In genomic region chr11:59560290-59560701, GRCh38 we compare ENCODE assay signal across 8 cellular contexts. TPM values are rescaled to one million over a fixed set of nuclear protein-coding genes. Genes with fewer than 3 reads are reported as not detected.
DNase-seq lines count a peak whose midpoint lies in the region; ATAC-seq lines count a peak whose summit lies in the region.

No MANE protein-coding gene starts in this region.

- H3K27me3 ChIP-seq in mesendoderm (ENCODE audit: insufficient read depth, low read length, poor library complexity): no peaks in the 10 kb centered on the region

- H3K23ac ChIP-seq in mesendoderm (ENCODE audit: low read length): no peak overlapping the region

- peaks cover 3% of the 10 kb centered on the region for H3K36me3 Mint-ChIP-seq in activated CD4-positive, alpha-beta memory T cell treated with anti-CD3 and anti-CD28 coated beads, Interleukin-2, amount 10 ng/mL, durations not matched to agents 7 days and 5 days (ENCODE audit: low read depth)
- H3K36me3 Mint-ChIP-seq in effector memory CD8-positive, alpha-beta T cell (ENCODE audit: insufficient read depth): peaks cover 60% of the 10 kb centered on the region

- POLR2A ChIA-PET in activated CD4-positive, alpha-beta memory T cell treated with anti-CD3 and anti-CD28 coated beads, Interleukin-2, amount 10 ng/mL, durations not matched to agents 7 days and 5 days (lab: Charles Lee): interaction anchor here (1.8 to 3.5 kb wide), 4 partner anchors 11 to 109 kb away, joined by 4 to 27 read pairs (median 16); partner anchors contain the start of genes OSBP and PATL1

- no peak overlapping the region for H3K4ac ChIP-seq in mesendoderm (ENCODE audit: low read depth, low read length)

- H3K36me3 ChIP-seq in mesendoderm (ENCODE audit: control insufficient read depth, insufficient read depth, low read length): no peaks in the 10 kb centered on the region

- ATAC-seq in HG03354 (IDR thresholded peaks at IDR 0.05; ENCODE audit: poor library complexity, severe bottlenecking, unreplicated experiment): peak; percentile 43
- peak; percentile 64 for ATAC-seq in effector memory CD8-positive, alpha-beta T cell (replicated peaks)

- H3K9me3 Mint-ChIP-seq in activated CD4-positive, alpha-beta memory T cell treated with anti-CD3 and anti-CD28 coated beads, Interleukin-2, amount 10 ng/mL, durations not matched to agents 7 days and 5 days: no peaks in the 10 kb centered on the region
- no peaks in the 10 kb centered on the region for H3K9me3 Mint-ChIP-seq in effector memory CD8-positive, alpha-beta T cell

- H2AK5ac ChIP-seq in mesendoderm (ENCODE audit: low read length): no peak overlapping the region

- peak overlapping the region; percentile 51 for H3K18ac ChIP-seq in mesendoderm (ENCODE audit: low read length)

- WGBS in mesendoderm (ENCODE audit: extremely low coverage, insufficient coverage, low lambda C conversion rate): no CpG with 5 or more reads among the region's 18 CpGs

- H3K27ac ChIP-seq in mesendoderm (ENCODE audit: low read depth, low read length): no peak overlapping the region

- H3K4me3 ChIP-seq in mesendoderm (ENCODE audit: low read length): peak overlapping the region; percentile 97

- H2BK120ac ChIP-seq in mesendoderm (ENCODE audit: low read depth, low read length): no peak overlapping the region

- DNase-seq in activated gamma-delta T cell treated with Interleukin-2 at 50 U/mL for 16 hours: peak; percentile 66
- DNase-seq in activated gamma-delta T cell (lab: John Stamatoyannopoulos, UW): no peak
- peak; percentile 32 for DNase-seq in NCI-H524 treated with DMSO at 0.1 percent for 48 hours (lab: John Stamatoyannopoulos, UW)
- peak; percentile 75 for DNase-seq in activated CD4-positive, alpha-beta memory T cell treated with anti-CD3 and anti-CD28 coated beads, Interleukin-2, amount 10 ng/mL, durations not matched to agents 7 days and 5 days
- peak; percentile 72 to 80 (median 75) for DNase-seq in effector memory CD8-positive, alpha-beta T cell
- peak; percentile 97 for DNase-seq in mesendoderm
- DNase-seq in stimulated activated CD8-positive, alpha-beta memory T cell treated with anti-CD3 and anti-CD28 coated beads, Interleukin-2, amount 100 ng/mL, for 48 hours (ENCODE audit: low read depth in 2 of 2): peak; percentile 20 to 57

- H3K4me1 Mint-ChIP-seq in activated CD4-positive, alpha-beta memory T cell treated with anti-CD3 and anti-CD28 coated beads, Interleukin-2, amount 10 ng/mL, durations not matched to agents 7 days and 5 days: peaks cover 52% of the 10 kb centered on the region
- H3K4me1 Mint-ChIP-seq in effector memory CD8-positive, alpha-beta T cell (ENCODE audit: low read depth in 2 of 2): peaks cover 29 to 30% of the 10 kb centered on the region in 2 donors

- H3K4me3 Mint-ChIP-seq in activated CD4-positive, alpha-beta memory T cell treated with anti-CD3 and anti-CD28 coated beads, Interleukin-2, amount 10 ng/mL, durations not matched to agents 7 days and 5 days: peak overlapping the region; percentile 83
- H3K4me3 Mint-ChIP-seq in effector memory CD8-positive, alpha-beta T cell: peak overlapping the region; percentile 87 to 91

- no peaks in the 10 kb centered on the region for H3K79me2 ChIP-seq in mesendoderm (ENCODE audit: control insufficient read depth, insufficient read depth, low read length)

- no peak overlapping the region for H2BK5ac ChIP-seq in mesendoderm (ENCODE audit: low read length)

- peak overlapping the region; percentile 85 for H3K9ac ChIP-seq in mesendoderm (ENCODE audit: low read length)

- no peak overlapping the region for H4K5ac ChIP-seq in mesendoderm (ENCODE audit: low read length)

- no peaks in the 10 kb centered on the region for H3K79me1 ChIP-seq in mesendoderm (ENCODE audit: low read length)

- no peak overlapping the region for H2BK15ac ChIP-seq in mesendoderm (replicated peaks; ENCODE audit: low read depth)

- H3K27me3 Mint-ChIP-seq in activated CD4-positive, alpha-beta memory T cell treated with anti-CD3 and anti-CD28 coated beads, Interleukin-2, amount 10 ng/mL, durations not matched to agents 7 days and 5 days: peaks cover 11% of the 10 kb centered on the region
- H3K27me3 Mint-ChIP-seq in effector memory CD8-positive, alpha-beta T cell: no peaks in the 10 kb centered on the region

- peak overlapping the region; percentile 96 for H3K56ac ChIP-seq in mesendoderm (ENCODE audit: low read length)

- H3K27ac Mint-ChIP-seq in activated CD4-positive, alpha-beta memory T cell treated with anti-CD3 and anti-CD28 coated beads, Interleukin-2, amount 10 ng/mL, durations not matched to agents 7 days and 5 days: peak overlapping the region; percentile 88
- H3K27ac Mint-ChIP-seq in effector memory CD8-positive, alpha-beta T cell: peak overlapping the region; percentile 99

- peak overlapping the region; percentile 96 for H3K4me2 ChIP-seq in mesendoderm (ENCODE audit: low read length)

- CTCF ChIA-PET in activated CD4-positive, alpha-beta memory T cell treated with anti-CD3 and anti-CD28 coated beads, Interleukin-2, amount 10 ng/mL, durations not matched to agents 7 days and 5 days (lab: Charles Lee): interaction anchor here (1.2 to 2.1 kb wide), 4 partner anchors 10 to 389 kb away, joined by 4 to 6 read pairs (median 6); partner anchors contain the start of gene DTX4

- peaks cover 4% of the 10 kb centered on the region for H3K4me1 ChIP-seq in mesendoderm (ENCODE audit: control insufficient read depth, low read depth, low read length)

- H4K8ac ChIP-seq in mesendoderm (ENCODE audit: low read depth, low read length): no peak overlapping the region

RNA-seq across cellular contexts. Expression of gene OR4D9, which starts 49.0 kb away (rescaled TPM):
- total RNA-seq in activated CD4-positive, alpha-beta memory T cell treated with anti-CD3 and anti-CD28 coated beads, Interleukin-2, amount 10 ng/mL, durations not matched to agents 7 days and 5 days: not detected
- polyA plus RNA-seq in mesendoderm (2013, experiment 1 of 2): not detected
- polyA plus RNA-seq in mesendoderm (2013, experiment 2 of 2): not detected

RNA-seq across cellular contexts. Expression of gene OSBP, which starts 55.3 kb away (rescaled TPM):
- total RNA-seq in activated CD4-positive, alpha-beta memory T cell treated with anti-CD3 and anti-CD28 coated beads, Interleukin-2, amount 10 ng/mL, durations not matched to agents 7 days and 5 days: 10 to 100 TPM; 40.4 to 41.5 TPM
- 21.5 TPM for polyA plus RNA-seq in mesendoderm (2013, experiment 1 of 2)
- polyA plus RNA-seq in mesendoderm (2013, experiment 2 of 2): 21.1 TPM

RNA-seq across cellular contexts. Expression of gene OR4D11, which starts 56.9 kb away (rescaled TPM):
- not detected for total RNA-seq in activated CD4-positive, alpha-beta memory T cell treated with anti-CD3 and anti-CD28 coated beads, Interleukin-2, amount 10 ng/mL, durations not matched to agents 7 days and 5 days
- polyA plus RNA-seq in mesendoderm (2013, experiment 1 of 2): not detected
- not detected for polyA plus RNA-seq in mesendoderm (2013, experiment 2 of 2)
